In the genomic region with DNA sequence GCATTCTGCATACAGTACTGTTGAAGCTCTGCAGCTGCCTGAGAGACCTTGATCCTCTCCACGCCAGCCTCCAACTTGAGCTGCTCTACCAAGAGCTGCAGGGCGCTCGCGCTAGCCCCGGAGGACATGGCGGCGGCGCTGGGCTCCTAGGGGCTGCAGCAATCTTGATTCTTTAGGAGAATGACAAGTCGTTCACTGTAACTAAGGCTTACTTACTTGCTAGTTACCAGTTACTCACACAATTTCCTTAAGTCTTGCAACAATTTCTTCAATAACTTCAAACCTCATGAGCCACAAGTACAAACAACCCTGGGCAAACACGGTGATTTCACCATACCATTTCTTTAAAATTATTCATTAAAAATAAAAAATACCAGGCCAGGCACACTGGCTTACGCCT, we compare ENCODE assay signal across 17 cellular contexts.
"Had no signal": no experiment of that assay in that cellular context is flagged by ENCODE, and none has a peak within 500 bp of the region (broad histone marks: within the 10 kb centered on the region; RNA-seq: fewer than 3 reads in every experiment).

No MANE protein-coding gene starts in this region.

- H3K9ac ChIP-seq: parathyroid adenoma had no signal

- H3K27ac Mint-ChIP-seq: naive B cell; stimulated activated naive B cell treated with anti-CD40 and anti-IgM and Interleukin-4, amounts not matched to agents 10 μg/mL and 1 μg/mL and 100 μg/mL, for 72 hours; T-helper 2 cell treated with Interferon-gamma antibody and Interleukin-4, amounts not matched to agents 5 μg/mL and 100 μg/mL, for 36 hours had no signal

- H3K27me3 ChIP-seq: adrenal gland, colonic mucosa, esophagus squamous epithelium, heart left ventricle, neutrophil, thyroid gland, uterus had no signal

- H3K4me1 ChIP-seq: colonic mucosa, lower lobe of right lung, parathyroid adenoma, uterus had no signal

- H3K27me3 Mint-ChIP-seq: naive B cell; stimulated activated naive B cell treated with anti-CD40 and anti-IgM and Interleukin-4, amounts not matched to agents 10 μg/mL and 1 μg/mL and 100 μg/mL, for 72 hours had no signal

- H2AFZ ChIP-seq: parathyroid adenoma had no signal

- H3K27ac ChIP-seq: adrenal gland, colonic mucosa, esophagus squamous epithelium, heart left ventricle, lower lobe of right lung, neutrophil, parathyroid adenoma, thyroid gland, uterus had no signal

- H3K36me3 Mint-ChIP-seq: naive B cell had no signal

- ATAC-seq: heart left ventricle; left cardiac atrium; lower lobe of right lung; stimulated activated naive B cell treated with anti-CD40 and anti-IgM and Interleukin-4, amounts not matched to agents 10 μg/mL and 1 μg/mL and 100 μg/mL, for 72 hours had no signal

- DNase-seq: activated CD4-positive, CD25-positive, alpha-beta regulatory T cell; activated naive CD4-positive, alpha-beta T cell treated with anti-CD3 and anti-CD28 coated beads, Interleukin-2, amount 50 U/mL, for 16 hours; adrenal gland; caudate nucleus; colonic mucosa; esophagus squamous epithelium; foreskin melanocyte; heart left ventricle; left cardiac atrium; lower lobe of right lung; naive B cell; stimulated activated naive B cell treated with anti-CD40 and anti-IgM and Interleukin-4, amounts not matched to agents 10 μg/mL and 1 μg/mL and 100 μg/mL, for 72 hours; thyroid gland; uterus had no signal

- H3K9me3 Mint-ChIP-seq: naive B cell; stimulated activated naive B cell treated with anti-CD40 and anti-IgM and Interleukin-4, amounts not matched to agents 10 μg/mL and 1 μg/mL and 100 μg/mL, for 72 hours; T-helper 2 cell treated with Interferon-gamma antibody and Interleukin-4, amounts not matched to agents 5 μg/mL and 100 μg/mL, for 36 hours had no signal

- H3K36me3 ChIP-seq: adrenal gland, colonic mucosa, esophagus squamous epithelium, heart left ventricle, lower lobe of right lung, neutrophil, thyroid gland, uterus had no signal

- H3K9me3 ChIP-seq: adrenal gland, colonic mucosa, esophagus squamous epithelium, heart left ventricle, lower lobe of right lung, neutrophil, thyroid gland, uterus had no signal

- H3K4me3 Mint-ChIP-seq: naive B cell; stimulated activated naive B cell treated with anti-CD40 and anti-IgM and Interleukin-4, amounts not matched to agents 10 μg/mL and 1 μg/mL and 100 μg/mL, for 72 hours; T-helper 2 cell treated with Interferon-gamma antibody and Interleukin-4, amounts not matched to agents 5 μg/mL and 100 μg/mL, for 36 hours had no signal

- H3K4me3 ChIP-seq: adrenal gland, colonic mucosa, esophagus squamous epithelium, heart left ventricle, lower lobe of right lung, thyroid gland, uterus had no signal
